In the genomic region with DNA sequence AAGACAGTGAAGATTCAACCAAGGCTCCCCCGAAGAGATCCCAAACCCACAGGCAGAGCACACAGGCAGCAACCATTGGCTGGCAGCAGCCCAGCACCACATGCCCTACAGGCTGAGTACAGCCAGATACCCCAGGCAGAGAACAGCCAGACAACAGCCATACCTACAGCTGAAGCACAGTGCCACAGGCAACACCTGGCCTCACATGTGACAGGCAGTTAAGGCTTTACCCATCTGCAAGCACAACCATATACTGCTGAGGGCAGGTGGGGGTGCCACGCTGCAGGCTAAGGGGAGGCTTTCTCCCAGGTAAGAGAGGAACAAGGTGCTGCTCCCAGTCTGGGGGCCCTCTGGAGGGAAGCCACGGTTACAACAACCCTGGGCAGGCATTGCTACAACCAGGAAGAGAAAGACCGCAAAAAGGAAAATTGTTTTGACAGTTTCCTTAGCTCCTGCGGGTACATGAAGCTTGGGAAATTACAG, we compare ENCODE assay signal across 12 cellular contexts. TPM values are rescaled to one million over a fixed set of nuclear protein-coding genes. Genes with fewer than 3 reads are reported as not detected.
A peak's percentile ranks its signal among the peaks of the same experiment; 100 is the strongest.
DNase-seq lines count a peak whose midpoint lies in the region; ATAC-seq and TF ChIP-seq lines count a peak whose summit lies in the region.
"Had no signal": no experiment of that assay in that cellular context is flagged by ENCODE, and none has a peak within 500 bp of the region (broad histone marks: within the 10 kb centered on the region; RNA-seq: fewer than 3 reads in every experiment).

No MANE protein-coding gene starts in this region.

- TF ChIP-seq CTCF in brain microvascular endothelial cell (IDR thresholded peaks at IDR 0.05; ENCODE audit: low read depth, low read length, missing control alignments) (peak; percentile 40), tibial artery (IDR thresholded peaks at IDR 0.05) (no peak)

- H3K27me3 ChIP-seq in Karpas-422 (ENCODE audit: low read length) (no peaks in the 10 kb centered on the region), brain microvascular endothelial cell (replicated peaks) (peaks cover 16% of the 10 kb centered on the region), tibial artery (peaks cover 0 to 21% of the 10 kb centered on the region in 2 donors)

- H3K36me3 ChIP-seq in Karpas-422 (ENCODE audit: insufficient read depth, low read length) (no peaks in the 10 kb centered on the region), brain microvascular endothelial cell (replicated peaks) (no peaks in the 10 kb centered on the region), tibial artery (no peaks in the 10 kb centered on the region)

- H3K4me3 ChIP-seq in Karpas-422 (ENCODE audit: low read length) (no peak overlapping the region), brain microvascular endothelial cell (ENCODE audit: low read depth, low read length) (no peak overlapping the region), tibial artery (no peak overlapping the region)

- intact Hi-C loops in tibial artery (cut with DNase I; ENCODE audit: low total_unique reads): loop anchor here (2.0 to 5.0 kb wide), 2 partner anchors 100 to 176 kb away; no protein-coding TSS in a partner anchor

- H3K4me2 ChIP-seq in Karpas-422 (ENCODE audit: low read depth, low read length, poor library complexity, severe bottlenecking): no peak overlapping the region

- no peak overlapping the region for H3K9ac ChIP-seq in Karpas-422 (ENCODE audit: low read length)

- H3K9me3 ChIP-seq in Karpas-422 (ENCODE audit: low read length) (no peaks in the 10 kb centered on the region), tibial artery (no peaks in the 10 kb centered on the region)

- no peaks in the 10 kb centered on the region; the same call in 1 of the 2 replicates for H4K20me1 ChIP-seq in Karpas-422 (ENCODE audit: insufficient read depth, low read depth, low read length)

- DNase-seq in GF-D8 (lab: John Stamatoyannopoulos, UW) (peak; percentile 35), Karpas-422 (peak; percentile 68), brain microvascular endothelial cell (no peak), mesenteric fat pad (ENCODE audit: low spot score) (peak; percentile 65), tibial artery (no peak)
- DNase-seq: activated effector memory CD4-positive, alpha-beta T cell treated with anti-CD3 and anti-CD28 coated beads, Interleukin-2, amount 50 U/mL, for 16 hours; GOT3 had no signal

- ATAC-seq in HG03469 (IDR thresholded peaks at IDR 0.05; ENCODE audit: unreplicated experiment) (no peak), HG03354 (IDR thresholded peaks at IDR 0.05; ENCODE audit: poor library complexity, severe bottlenecking, unreplicated experiment) (no peak), GM18867 (IDR thresholded peaks at IDR 0.05; ENCODE audit: unreplicated experiment) (no peak)

- H3K79me2 ChIP-seq in Karpas-422 (ENCODE audit: low read length): no peaks in the 10 kb centered on the region

- no peak overlapping the region for H3K27ac ChIP-seq in Karpas-422 (ENCODE audit: low read length)
- no peak overlapping the region for H3K27ac ChIP-seq in brain microvascular endothelial cell
- H3K27ac ChIP-seq in tibial artery: no peak overlapping the region

- H2AFZ ChIP-seq in Karpas-422 (ENCODE audit: low read length): no peak overlapping the region

- in situ Hi-C loops in brain microvascular endothelial cell (cut with HindIII; ENCODE audit: low pct_ligation_motif_present, low sequenced_read_pairs): no loop called here

- peaks cover 21% of the 10 kb centered on the region for H3K4me1 ChIP-seq in Karpas-422 (ENCODE audit: low read length)
- H3K4me1 ChIP-seq in tibial artery: no peaks in the 10 kb centered on the region

- H3K9me2 ChIP-seq in Karpas-422 (replicated peaks; ENCODE audit: insufficient read depth, low read length): no peaks in the 10 kb centered on the region

RNA-seq across cellular contexts. Expression of a gene that starts 12.3 kb away (rescaled TPM):
- total RNA-seq in Karpas-422 (2014; rRNA removed; shearing (Covaris generic); ENCODE audit: low replicate concordance): 0.89 and 15.2 TPM in 2 replicates
- total RNA-seq in mesenteric fat pad: 17.4 TPM
- total RNA-seq: Daoy had no signal

RNA-seq across cellular contexts. Expression of a gene that starts 30.7 kb away (rescaled TPM):
- 5.4 and 10.1 TPM in 2 replicates for total RNA-seq in Karpas-422 (2014; rRNA removed; shearing (Covaris generic); ENCODE audit: low replicate concordance)
- total RNA-seq in mesenteric fat pad: 346 TPM
- total RNA-seq: Daoy, frontal cortex had no signal

RNA-seq across cellular contexts. Expression of a gene that starts 41.6 kb away (rescaled TPM):
- total RNA-seq in Karpas-422 (2014; rRNA removed; shearing (Covaris generic); ENCODE audit: low replicate concordance): 52.4 and 62.2 TPM in 2 replicates
- 0.22 TPM for total RNA-seq in mesenteric fat pad
- total RNA-seq: Daoy, frontal cortex had no signal

Comparison
In these comparisons a context has a peak if more than half of its experiments do, and no peak if none do; other contexts are left out.
1. DNase-seq: peak in GF-D8 (single experiment), Karpas-422 (single experiment) and mesenteric fat pad (single experiment); none in brain microvascular endothelial cell (single experiment) and tibial artery (0 of 2).
2. RNA of a gene that starts 30.7 kb away (total RNA-seq): 346 TPM in mesenteric fat pad (single experiment); 5.4 to 10.1 TPM in Karpas-422; every median in the first group is over 10 times any median in the second.
3. RNA of a gene that starts 41.6 kb away (total RNA-seq): 52.4 to 62.2 TPM in Karpas-422; 0.22 TPM in mesenteric fat pad (single experiment); every median in the first group is over 10 times any median in the second.